In genomic region chr1:231918239-231919015, GRCh38 we compare ENCODE assay signal across 9 cellular contexts.
DNase-seq lines count a peak whose midpoint lies in the region; ATAC-seq and TF ChIP-seq lines count a peak whose summit lies in the region.
"Had no signal": no experiment of that assay in that cellular context is flagged by ENCODE, and none has a peak within 500 bp of the region (broad histone marks: within the 10 kb centered on the region; RNA-seq: fewer than 3 reads in every experiment).

No MANE protein-coding gene starts in this region.

- CTCF ChIA-PET in HEK293T (lab: Yijun Ruan, JAX) = interaction anchor here (0.6 kb wide), 1 partner anchor 74 kb away, joined by 4 read pairs; no protein-coding TSS in a partner anchor

- H3K4me3 Mint-ChIP-seq in activated naive CD8-positive, alpha-beta T cell treated with anti-CD3 and anti-CD28 coated beads for 36 hours = peak overlapping the region; percentile 20
- peak overlapping the region; percentile 57 for H3K4me3 Mint-ChIP-seq in natural killer cell treated with Interleukin-12 subunit alpha and Interleukin-12 subunit beta and Interleukin-15 and Interleukin-18, amount 100 ng/mL, for 72 hours
- H3K4me3 Mint-ChIP-seq: GM23338 had no signal

- TF ChIP-seq CTCF in omental fat pad (IDR thresholded peaks at IDR 0.05) = no peak

- no peak overlapping the region for H3K4me3 ChIP-seq in Jurkat, Clone E6-1 (ENCODE audit: low read length)
- H3K4me3 ChIP-seq: GM23338 had no signal

- POLR2A ChIA-PET in HEK293T (lab: Yijun Ruan, JAX) = no interaction called here

- peak in 1 of 2 donors; percentile 26 for ATAC-seq in natural killer cell treated with Interleukin-12 subunit alpha and Interleukin-12 subunit beta and Interleukin-15 and Interleukin-18, amount 100 ng/mL, for 72 hours
- ATAC-seq in omental fat pad (ENCODE audit: low FRiP score) = no peak
- ATAC-seq: GM23338 had no signal

- no peaks in the 10 kb centered on the region for H3K9me3 Mint-ChIP-seq in activated naive CD8-positive, alpha-beta T cell treated with anti-CD3 and anti-CD28 coated beads for 36 hours
- H3K9me3 Mint-ChIP-seq in natural killer cell treated with Interleukin-12 subunit alpha and Interleukin-12 subunit beta and Interleukin-15 and Interleukin-18, amount 100 ng/mL, for 72 hours = no peaks in the 10 kb centered on the region
- H3K9me3 Mint-ChIP-seq: GM23338 had no signal

- no peaks in the 10 kb centered on the region for H3K27me3 Mint-ChIP-seq in activated naive CD8-positive, alpha-beta T cell treated with anti-CD3 and anti-CD28 coated beads for 36 hours
- no peaks in the 10 kb centered on the region for H3K27me3 Mint-ChIP-seq in natural killer cell treated with Interleukin-12 subunit alpha and Interleukin-12 subunit beta and Interleukin-15 and Interleukin-18, amount 100 ng/mL, for 72 hours

- peak overlapping the region; percentile 65 for H3K27ac Mint-ChIP-seq in activated naive CD8-positive, alpha-beta T cell treated with anti-CD3 and anti-CD28 coated beads for 36 hours
- H3K27ac Mint-ChIP-seq in natural killer cell treated with Interleukin-12 subunit alpha and Interleukin-12 subunit beta and Interleukin-15 and Interleukin-18, amount 100 ng/mL, for 72 hours = peak overlapping the region; percentile 1 to 12
- H3K27ac Mint-ChIP-seq: GM23338 had no signal

- peaks cover 4% of the 10 kb centered on the region for H3K36me3 Mint-ChIP-seq in activated naive CD8-positive, alpha-beta T cell treated with anti-CD3 and anti-CD28 coated beads for 36 hours
- H3K36me3 Mint-ChIP-seq in natural killer cell treated with Interleukin-12 subunit alpha and Interleukin-12 subunit beta and Interleukin-15 and Interleukin-18, amount 100 ng/mL, for 72 hours = no peaks in the 10 kb centered on the region

- DNase-seq in EL = peak; percentile 69
- DNase-seq in Jurkat, Clone E6-1 (ENCODE audit: low read depth, low spot score) = peak; percentile 10
- DNase-seq in activated naive CD8-positive, alpha-beta T cell treated with anti-CD3 and anti-CD28 coated beads for 36 hours = peak; percentile 15
- DNase-seq in natural killer cell treated with Interleukin-12 subunit alpha and Interleukin-12 subunit beta and Interleukin-15 and Interleukin-18, amount 100 ng/mL, for 72 hours (ENCODE audit: low spot score) = no peak
- DNase-seq in omental fat pad (ENCODE audit: low spot score) = no peak
- no peak for DNase-seq in HEK293T (ENCODE audit: extremely low spot score)
- DNase-seq in NCI-H524 treated with DMSO at 0.1 percent for 48 hours (lab: John Stamatoyannopoulos, UW) = no peak
- no peak for DNase-seq in GM19240 (ENCODE audit: insufficient read length, low spot score)

- peaks cover 68% of the 10 kb centered on the region for H3K4me1 Mint-ChIP-seq in activated naive CD8-positive, alpha-beta T cell treated with anti-CD3 and anti-CD28 coated beads for 36 hours
- H3K4me1 Mint-ChIP-seq in natural killer cell treated with Interleukin-12 subunit alpha and Interleukin-12 subunit beta and Interleukin-15 and Interleukin-18, amount 100 ng/mL, for 72 hours (ENCODE audit: low read depth in 2 of 2) = peaks cover 44 to 51% of the 10 kb centered on the region in 2 donors

TF ChIP-seq in HEK293T, 16 proteins besides CTCF, POLR2A, EP300 and RAD21:
- TF ChIP-seq PKNOX1 (IDR thresholded peaks at IDR 0.05) = no peak
TF ChIP-seq in HEK293T: peak in this region for 0.

Comparison
In these comparisons a context has a peak if more than half of its experiments do, and no peak if none do; other contexts are left out.
1. DNase-seq: peak in EL (single experiment), Jurkat, Clone E6-1 (single experiment) and activated naive CD8-positive, alpha-beta T cell treated with anti-CD3 and anti-CD28 coated beads for 36 hours (single experiment); none in natural killer cell treated with Interleukin-12 subunit alpha and Interleukin-12 subunit beta and Interleukin-15 and Interleukin-18, amount 100 ng/mL, for 72 hours (single experiment), omental fat pad (single experiment), HEK293T (single experiment), NCI-H524 treated with DMSO at 0.1 percent for 48 hours (single experiment) and GM19240 (single experiment).